Comparison of ENCODE assay signal across 8 cellular contexts in genomic region chr6:37705239-37706051, GRCh38. TPM values are rescaled to one million over a fixed set of nuclear protein-coding genes. Genes with fewer than 3 reads are reported as not detected.
DNase-seq lines count a peak whose midpoint lies in the region; ATAC-seq and TF ChIP-seq lines count a peak whose summit lies in the region.

No MANE protein-coding gene starts in this region.

- H3K27me3 ChIP-seq in vagina: no peaks in the 10 kb centered on the region

- H3K9me3 ChIP-seq in vagina: no peaks in the 10 kb centered on the region

- no peaks in the 10 kb centered on the region for H3K36me3 ChIP-seq in vagina

- ATAC-seq in HG03439 (IDR thresholded peaks at IDR 0.05; ENCODE audit: unreplicated experiment) (peak; percentile 65), HG03108 (IDR thresholded peaks at IDR 0.05; ENCODE audit: unreplicated experiment) (no peak)

- DNase-seq in T-helper 22 cell (ENCODE audit: low read depth) (peak; percentile 59), astrocyte of the cerebellum (ENCODE audit: low read depth) (peak; percentile 68), hypothalamus (lab: John Stamatoyannopoulos, UW) (peak; percentile 47 to 95 (median 76)), retinal pigment epithelial cell (ENCODE audit: low read depth) (no peak), vagina (ENCODE audit: extremely low spot score in 2 of 2) (no peak)

- in situ Hi-C loops in astrocyte of the cerebellum (cut with HindIII; ENCODE audit: low sequenced_read_pairs): no loop called here

- intact Hi-C loops in vagina (cut with DNase I): no loop called here

- TF ChIP-seq POLR2A in vagina (IDR thresholded peaks at IDR 0.05): no peak

- H3K4me3 ChIP-seq in astrocyte of the cerebellum (ENCODE audit: low read depth, low read length) (peak overlapping the region; percentile 34), retinal pigment epithelial cell (ENCODE audit: low read length) (peak overlapping the region; percentile 56), vagina (peak overlapping the region; percentile 39 to 51)

- TF ChIP-seq CTCF in GM12872 (IDR thresholded peaks at IDR 0.05; ENCODE audit: insufficient read depth, low read depth, low read length) (peak; percentile 62), astrocyte of the cerebellum (IDR thresholded peaks at IDR 0.05; ENCODE audit: low read depth, low read length, missing control alignments) (peak; percentile 56), retinal pigment epithelial cell (conservative IDR thresholded peaks at IDR 0.05; ENCODE audit: low read depth, low read length) (peak; percentile 70), vagina (IDR thresholded peaks at IDR 0.05) (peak; percentile 22 to 77 (median 62))

- H3K27ac ChIP-seq in vagina: peak overlapping the region; percentile 73

- H3K4me1 ChIP-seq in vagina: peaks cover 21% of the 10 kb centered on the region

RNA-seq across cellular contexts. Expression of gene MDGA1, which starts 7.8 kb away (rescaled TPM):
- total RNA-seq in vagina: 6.6 TPM

Comparison
In these comparisons a context has a peak if more than half of its experiments do, and no peak if none do; other contexts are left out.
1. DNase-seq: peak in T-helper 22 cell (single experiment), astrocyte of the cerebellum (single experiment) and hypothalamus (51 of 51); none in retinal pigment epithelial cell (single experiment) and vagina (0 of 2).
2. Peak in every context shown above with its lines, with median percentiles within 50 percentile points of each other: CTCF ChIP-seq and H3K4me3 ChIP-seq.